ENCODE assay signal across 1 cellular context in genomic region chr10:88205842-88206446, GRCh38.
TF ChIP-seq lines count a peak whose summit lies in the region.

No MANE protein-coding gene starts in this region.

TF ChIP-seq in HEK293T, 16 proteins besides CTCF, POLR2A, EP300 and RAD21 (continued from another document):
- no peak for TF ChIP-seq CTBP1 (IDR thresholded peaks at IDR 0.05; ENCODE audit: borderline replicate concordance)
- no peak for TF ChIP-seq ARNT (IDR thresholded peaks at IDR 0.05)
- no peak for TF ChIP-seq SP1 (IDR thresholded peaks at IDR 0.05)
- no peak for TF ChIP-seq ELF4 (IDR thresholded peaks at IDR 0.05)
- TF ChIP-seq ZNF384 (IDR thresholded peaks at IDR 0.05) = no peak
- no peak for TF ChIP-seq FOXM1 (IDR thresholded peaks at IDR 0.05; ENCODE audit: borderline replicate concordance)
- TF ChIP-seq BHLHE40 (IDR thresholded peaks at IDR 0.05; ENCODE audit: borderline replicate concordance) = no peak
- TF ChIP-seq NFRKB (IDR thresholded peaks at IDR 0.05) = no peak
